22 cellular contexts compared by ENCODE assay signal in genomic region chr11:123203934-123204333, GRCh38. TPM values are rescaled to one million over a fixed set of nuclear protein-coding genes. Genes with fewer than 3 reads are reported as not detected.
DNase-seq lines count a peak whose midpoint lies in the region; ATAC-seq, FAIRE-seq and TF ChIP-seq lines count a peak whose summit lies in the region.
"Had no signal": no experiment of that assay in that cellular context is flagged by ENCODE, and none has a peak within 500 bp of the region (broad histone marks: within the 10 kb centered on the region; RNA-seq: fewer than 3 reads in every experiment).

No MANE protein-coding gene starts in this region.

- no peaks in the 10 kb centered on the region for H3K9me3 Mint-ChIP-seq in activated CD4-positive, alpha-beta memory T cell treated with anti-CD3 and anti-CD28 coated beads, Interleukin-2, amount 10 ng/mL, durations not matched to agents 7 days and 5 days
- H3K9me3 Mint-ChIP-seq: CD8-positive, alpha-beta T cell; HFFc6 had no signal

- POLR2A ChIA-PET in activated CD4-positive, alpha-beta memory T cell treated with anti-CD3 and anti-CD28 coated beads, Interleukin-2, amount 10 ng/mL, durations not matched to agents 7 days and 5 days (lab: Charles Lee) = no interaction called here

- H3K27me3 Mint-ChIP-seq in activated CD4-positive, alpha-beta memory T cell treated with anti-CD3 and anti-CD28 coated beads, Interleukin-2, amount 10 ng/mL, durations not matched to agents 7 days and 5 days = peaks cover 49% of the 10 kb centered on the region

- H3K4me3 ChIP-seq in left ventricle myocardium inferior = no peak overlapping the region
- H3K4me3 ChIP-seq in heart right ventricle = no peak overlapping the region
- no peak overlapping the region for H3K4me3 ChIP-seq in bronchial epithelial cell (ENCODE audit: low read depth, low read length)
- H3K4me3 ChIP-seq in trophoblast cell (ENCODE audit: low read depth, low read length) = no peak overlapping the region
- no peak overlapping the region for H3K4me3 ChIP-seq in vagina
- H3K4me3 ChIP-seq: K562, PC-9 had no signal

- H2BK120ac ChIP-seq in trophoblast cell (ENCODE audit: insufficient read depth, low read length, poor library complexity) = no peak overlapping the region

- intact Hi-C loops in left ventricle myocardium inferior (cut with micrococcal nuclease) = no loop called here
- intact Hi-C loops in heart right ventricle (cut with DNase I) = no loop called here
- intact Hi-C loops in vagina (cut with DNase I) = no loop called here

- H2AK5ac ChIP-seq in trophoblast cell (ENCODE audit: low read length) = no peak overlapping the region

- no peaks in the 10 kb centered on the region for H3K79me2 ChIP-seq in trophoblast cell (ENCODE audit: control insufficient read depth, insufficient read depth, low read length, poor library complexity)

- H3K4ac ChIP-seq in trophoblast cell (ENCODE audit: low read depth, low read length) = no peak overlapping the region

- TF ChIP-seq POLR2A in vagina (IDR thresholded peaks at IDR 0.05) = no peak

- peaks cover 66% of the 10 kb centered on the region for H3K27me3 ChIP-seq in left ventricle myocardium inferior (ENCODE audit: low read depth)
- H3K27me3 ChIP-seq in heart right ventricle = peaks cover 0 to 46% (median 12%) of the 10 kb centered on the region in 7 donors
- H3K27me3 ChIP-seq in bronchial epithelial cell (ENCODE audit: control insufficient read depth, insufficient read depth, low read length) = no peaks in the 10 kb centered on the region
- no peaks in the 10 kb centered on the region for H3K27me3 ChIP-seq in trophoblast cell (ENCODE audit: insufficient read depth, low read length)
- H3K27me3 ChIP-seq in vagina = no peaks in the 10 kb centered on the region

- H2BK12ac ChIP-seq in trophoblast cell (ENCODE audit: low read length) = no peak overlapping the region

- H4K12ac ChIP-seq in trophoblast cell (ENCODE audit: low read depth, low read length) = no peak overlapping the region

- H3K27ac ChIP-seq in left ventricle myocardium inferior (replicated peaks) = peak overlapping the region; percentile 46
- peak overlapping the region in 1 of 10 donors; percentile 29 for H3K27ac ChIP-seq in heart right ventricle
- peak overlapping the region; percentile 58 for H3K27ac ChIP-seq in trophoblast cell (ENCODE audit: low read depth, low read length)
- peak overlapping the region; percentile 15 for H3K27ac ChIP-seq in vagina
- H3K27ac ChIP-seq: 22Rv1, PC-9, RWPE1 had no signal

- CTCF ChIA-PET in activated CD4-positive, alpha-beta memory T cell treated with anti-CD3 and anti-CD28 coated beads, Interleukin-2, amount 10 ng/mL, durations not matched to agents 7 days and 5 days (lab: Charles Lee) = interaction anchor here (0.9 kb wide), 1 partner anchor 43 kb away, joined by 3 read pairs; no protein-coding TSS in a partner anchor

- DNase-seq in left ventricle myocardium inferior = no peak
- DNase-seq in heart right ventricle = no peak
- DNase-seq in bronchial epithelial cell (ENCODE audit: low read depth) = no peak
- peak in 1 of 2 donors; percentile 30 for DNase-seq in trophoblast cell
- peak in 1 of 2 donors; percentile 27 for DNase-seq in vagina (ENCODE audit: extremely low spot score in 2 of 2)
- DNase-seq in NCI-H1930 (lab: John Stamatoyannopoulos, UW) = no peak
- no peak for DNase-seq in activated CD4-positive, alpha-beta memory T cell treated with anti-CD3 and anti-CD28 coated beads, Interleukin-2, amount 10 ng/mL, durations not matched to agents 7 days and 5 days
- no peak for DNase-seq in stimulated activated CD4-positive, alpha-beta T cell treated with anti-CD3 and anti-CD28 coated beads, Interleukin-1b, Interleukin-23, amount 100 ng/mL, for 48 hours
- DNase-seq: AML-193; C1 segment of cervical spinal cord; CD8-positive, alpha-beta T cell; GDM1; HFFc6; NCI-H1092 treated with DMSO at 0.1 percent for 48 hours; NCI-H2081; NCI-H2171 treated with DMSO at 0.1 percent for 48 hours; PC-9; SIG-M5 had no signal

- no peak overlapping the region for H2AFZ ChIP-seq in trophoblast cell (ENCODE audit: insufficient read depth, low read length, poor library complexity)
- H2AFZ ChIP-seq: PC-9 had no signal

- H3K36me3 ChIP-seq in left ventricle myocardium inferior = no peaks in the 10 kb centered on the region
- H3K36me3 ChIP-seq in heart right ventricle = no peaks in the 10 kb centered on the region
- no peaks in the 10 kb centered on the region for H3K36me3 ChIP-seq in bronchial epithelial cell (ENCODE audit: control insufficient read depth, insufficient read depth, low read length)
- H3K36me3 ChIP-seq in trophoblast cell (ENCODE audit: control insufficient read depth in 1 of 2, insufficient read depth in 2 of 2, low read length in 2 of 2) = no peaks in the 10 kb centered on the region
- no peaks in the 10 kb centered on the region for H3K36me3 ChIP-seq in vagina

- no peak overlapping the region for H3K9ac ChIP-seq in trophoblast cell (ENCODE audit: low read length)

- peak; percentile 52 for FAIRE-seq in bronchial epithelial cell (lab: Jason Lieb, UNC)
- FAIRE-seq: H1, K562 had no signal

- no peaks in the 10 kb centered on the region for H3K4me1 Mint-ChIP-seq in activated CD4-positive, alpha-beta memory T cell treated with anti-CD3 and anti-CD28 coated beads, Interleukin-2, amount 10 ng/mL, durations not matched to agents 7 days and 5 days

- no peak overlapping the region for H3K18ac ChIP-seq in trophoblast cell (ENCODE audit: low read length)

- H3K79me1 ChIP-seq in trophoblast cell (ENCODE audit: low read length) = peaks cover 9% of the 10 kb centered on the region

- H4K91ac ChIP-seq in trophoblast cell (ENCODE audit: low read depth, low read length) = no peak overlapping the region

- H2BK5ac ChIP-seq in trophoblast cell (ENCODE audit: low read depth, low read length, poor library complexity) = peak overlapping the region; percentile 11

- no peak overlapping the region for H3K4me3 Mint-ChIP-seq in activated CD4-positive, alpha-beta memory T cell treated with anti-CD3 and anti-CD28 coated beads, Interleukin-2, amount 10 ng/mL, durations not matched to agents 7 days and 5 days
- H3K4me3 Mint-ChIP-seq: CD8-positive, alpha-beta T cell; HFFc6 had no signal

- no peak overlapping the region for H3K23ac ChIP-seq in trophoblast cell (ENCODE audit: low read length)

- H3K9me3 ChIP-seq in left ventricle myocardium inferior (replicated peaks) (no peaks in the 10 kb centered on the region), heart right ventricle (no peaks in the 10 kb centered on the region), trophoblast cell (ENCODE audit: insufficient read depth, low read depth, low read length) (no peaks in the 10 kb centered on the region), vagina (no peaks in the 10 kb centered on the region)

- ATAC-seq in heart right ventricle = no peak
- ATAC-seq: CD8-positive, alpha-beta T cell; K562 had no signal

- no peak overlapping the region for H3K14ac ChIP-seq in trophoblast cell (ENCODE audit: low read length)

- no peak overlapping the region for H4K8ac ChIP-seq in trophoblast cell (ENCODE audit: low read depth, low read length)

- no peak for TF ChIP-seq CTCF in left ventricle myocardium inferior (IDR thresholded peaks at IDR 0.05; ENCODE audit: borderline replicate concordance)
- no peak for TF ChIP-seq CTCF in heart right ventricle (IDR thresholded peaks at IDR 0.05)
- TF ChIP-seq CTCF in bronchial epithelial cell (IDR thresholded peaks at IDR 0.05; ENCODE audit: insufficient read depth, low read length, severe bottlenecking) = no peak
- no peak for TF ChIP-seq CTCF in vagina (IDR thresholded peaks at IDR 0.05)

- no peaks in the 10 kb centered on the region for H3K36me3 Mint-ChIP-seq in activated CD4-positive, alpha-beta memory T cell treated with anti-CD3 and anti-CD28 coated beads, Interleukin-2, amount 10 ng/mL, durations not matched to agents 7 days and 5 days (ENCODE audit: low read depth)
- H3K36me3 Mint-ChIP-seq: CD8-positive, alpha-beta T cell had no signal

- WGBS in heart right ventricle, 2 donors = 84 to 85% methylated on average over 6 of the region's 6 CpGs
- WGBS in trophoblast cell (ENCODE audit: extremely low coverage, insufficient coverage, insufficient read length) = no CpG with 5 or more reads among the region's 6 CpGs

- no peak overlapping the region for H3K4me2 ChIP-seq in trophoblast cell (ENCODE audit: low read length)
- H3K4me2 ChIP-seq: PC-9 had no signal

- H3K27ac Mint-ChIP-seq in activated CD4-positive, alpha-beta memory T cell treated with anti-CD3 and anti-CD28 coated beads, Interleukin-2, amount 10 ng/mL, durations not matched to agents 7 days and 5 days = no peak overlapping the region
- H3K27ac Mint-ChIP-seq: CD8-positive, alpha-beta T cell; HFFc6 had no signal

- peaks cover 12% of the 10 kb centered on the region for H3K4me1 ChIP-seq in left ventricle myocardium inferior
- peaks cover 0 to 28% (median 0%) of the 10 kb centered on the region in 9 donors for H3K4me1 ChIP-seq in heart right ventricle
- peaks cover 18 to 22% of the 10 kb centered on the region in 2 experiments for H3K4me1 ChIP-seq in trophoblast cell (ENCODE audit: control insufficient read depth in 1 of 2, insufficient read depth in 2 of 2, low read length in 2 of 2)
- H3K4me1 ChIP-seq in vagina = peaks cover 15% of the 10 kb centered on the region

RNA-seq across cellular contexts. Expression of gene CLMP, which starts 8.9 kb away (rescaled TPM):
- total RNA-seq in left ventricle myocardium inferior (3.4 TPM), heart right ventricle (10 to 100 TPM in 2 of 10 donors, 1 to 10 TPM in 8; 1.9 to 16.9 (median 5.2) TPM), bronchial epithelial cell (9.7 and 34.5 TPM in 2 replicates), vagina (99.4 TPM)
- 1 to 10 TPM; 4.1 to 8.8 TPM for polyA plus RNA-seq in heart right ventricle
- polyA plus RNA-seq in trophoblast cell (2013) = 52.0 and 56.1 TPM in 2 replicates
- total RNA-seq in activated CD4-positive, alpha-beta memory T cell treated with anti-CD3 and anti-CD28 coated beads, Interleukin-2, amount 10 ng/mL, durations not matched to agents 7 days and 5 days = under 1 TPM; 0.75 to 0.81 TPM
